Comparison of ENCODE assay signal across 8 cellular contexts in genomic region chr12:113214938-113215400, GRCh38. TPM values are rescaled to one million over a fixed set of nuclear protein-coding genes. Genes with fewer than 3 reads are reported as not detected.
A peak's percentile ranks its signal among the peaks of the same experiment; 100 is the strongest.
DNase-seq lines count a peak whose midpoint lies in the region; ATAC-seq and TF ChIP-seq lines count a peak whose summit lies in the region.

No MANE protein-coding gene starts in this region.

- H3K4me2 ChIP-seq in DOHH2 (ENCODE audit: low read length), result peak overlapping the region; percentile 74

- H3K36me3 ChIP-seq in DOHH2 (ENCODE audit: control insufficient read depth, low read length) (peaks cover 61% of the 10 kb centered on the region), WERI-Rb-1 (no peaks in the 10 kb centered on the region)

- H3K27ac ChIP-seq in DOHH2 (ENCODE audit: low read depth, low read length), result peak overlapping the region; percentile 100
- no peak overlapping the region for H3K27ac ChIP-seq in WERI-Rb-1

- DNase-seq in SIG-M5 (lab: John Stamatoyannopoulos, UW) (peak; percentile 88), pons (ENCODE audit: low spot score) (peak; percentile 80), WERI-Rb-1 (no peak), inferior parietal cortex (ENCODE audit: extremely low spot score) (no peak)

- H3K79me2 ChIP-seq in DOHH2 (ENCODE audit: control insufficient read depth, low read length), result peaks cover 95% of the 10 kb centered on the region

- TF ChIP-seq CTCF in DOHH2 (IDR thresholded peaks at IDR 0.05; ENCODE audit: low read depth, low read length, poor library complexity, severe bottlenecking), result no peak
- no peak for TF ChIP-seq CTCF in WERI-Rb-1 (IDR thresholded peaks at IDR 0.05; ENCODE audit: low read depth, low read length)

- peaks cover 94% of the 10 kb centered on the region for H3K4me1 ChIP-seq in DOHH2 (ENCODE audit: control insufficient read depth, low read length)

- H3F3A ChIP-seq in DOHH2 (ENCODE audit: control insufficient read depth, insufficient read depth), result peaks cover 37% of the 10 kb centered on the region

- H4K20me1 ChIP-seq in DOHH2 (ENCODE audit: control insufficient read depth, insufficient read depth, low read depth, low read length), result no peaks in the 10 kb centered on the region

- H3K9me2 ChIP-seq in DOHH2 (replicated peaks; ENCODE audit: control insufficient read depth, low read length), result no peaks in the 10 kb centered on the region

- H3K27me3 ChIP-seq in DOHH2 (ENCODE audit: control insufficient read depth, low read length), result no peaks in the 10 kb centered on the region
- no peaks in the 10 kb centered on the region for H3K27me3 ChIP-seq in WERI-Rb-1 (ENCODE audit: insufficient read depth, low read depth, severe bottlenecking)

- no peaks in the 10 kb centered on the region for H3K9me3 ChIP-seq in DOHH2 (ENCODE audit: control insufficient read depth, insufficient read depth, low read length)
- no peaks in the 10 kb centered on the region for H3K9me3 ChIP-seq in WERI-Rb-1 (ENCODE audit: severe bottlenecking)

- H3K4me3 ChIP-seq in DOHH2 (ENCODE audit: low read length), result peak overlapping the region; percentile 85
- H3K4me3 ChIP-seq in WERI-Rb-1 (ENCODE audit: low read depth, low read length), result no peak overlapping the region

- ATAC-seq in HG02870 (IDR thresholded peaks at IDR 0.05; ENCODE audit: unreplicated experiment) (peak; percentile 41), esophagus mucosa (peak; percentile 58), GM21390 (IDR thresholded peaks at IDR 0.05; ENCODE audit: unreplicated experiment) (no peak)

RNA-seq across cellular contexts. Expression of gene TPCN1, which starts 6.3 kb away (rescaled TPM):
- 35.2 TPM for total RNA-seq in esophagus mucosa

RNA-seq across cellular contexts. Expression of gene RITA1, which starts 29.4 kb away (rescaled TPM):
- 11.0 TPM for total RNA-seq in esophagus mucosa

RNA-seq across cellular contexts. Expression of gene DDX54, which starts 29.7 kb away (rescaled TPM):
- total RNA-seq in esophagus mucosa, result 46.6 TPM

Comparison
In these comparisons a context has a peak if more than half of its experiments do, and no peak if none do; other contexts are left out.
1. DNase-seq: peak in SIG-M5 (single experiment) and pons (single experiment); none in WERI-Rb-1 (single experiment) and inferior parietal cortex (single experiment).